In the genomic region with DNA sequence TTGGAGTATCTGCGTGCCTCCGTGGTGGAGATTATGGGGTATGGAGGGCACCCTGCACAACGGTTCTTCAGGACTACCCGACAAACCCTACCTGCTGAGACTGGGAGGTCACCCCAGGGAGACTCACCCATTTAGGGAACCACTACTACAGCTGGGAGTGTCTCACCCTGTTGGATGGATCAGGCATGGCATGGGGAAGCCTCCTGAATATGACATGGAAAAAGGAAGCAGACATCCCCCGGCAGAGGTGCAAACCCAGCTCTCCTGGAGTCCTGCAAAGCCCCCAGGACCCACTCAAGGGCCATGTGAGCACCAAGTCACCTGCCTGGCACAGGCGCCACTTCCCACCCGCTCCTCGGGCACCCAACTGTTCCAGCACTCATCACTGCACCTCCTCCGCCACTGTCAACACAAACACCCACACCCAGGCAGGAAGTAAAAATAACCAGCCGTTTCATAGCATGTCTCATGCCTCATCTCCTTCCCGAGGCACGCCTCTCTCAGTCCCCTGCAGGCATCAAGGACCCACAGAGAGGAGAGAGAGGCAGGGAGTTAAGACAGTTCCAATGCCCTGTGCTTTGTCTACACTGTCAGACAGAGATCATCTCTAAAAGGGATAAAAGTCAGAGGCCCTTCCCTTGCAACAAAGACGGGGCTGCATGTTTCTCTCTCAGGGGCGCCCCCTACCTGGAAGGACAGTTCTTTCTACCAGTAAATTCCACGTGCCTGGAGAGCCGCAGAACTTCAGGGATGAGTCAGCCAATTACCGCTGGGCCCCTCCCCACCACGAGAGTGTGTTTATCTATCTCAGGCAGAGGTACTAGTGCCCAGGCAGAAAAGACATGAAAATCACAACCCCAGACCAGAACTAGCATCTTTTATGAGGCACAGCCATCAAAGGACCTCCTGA, we compare ENCODE assay signal across 8 cellular contexts.
DNase-seq lines count a peak whose midpoint lies in the region; FAIRE-seq and TF ChIP-seq lines count a peak whose summit lies in the region.

No MANE protein-coding gene starts in this region.

- 0 out of 2 replicates have a peak overlapping the region, but pooled peaks have one; percentile 85 for H2BK15ac ChIP-seq in H1 (ENCODE audit: low read length)

- peak overlapping the region; percentile 86 for H2BK12ac ChIP-seq in H1 (ENCODE audit: low read depth, low read length)

- peaks cover 2 to 9% (median 7%) of the 10 kb centered on the region in 4 experiments; a peak in 6 of 7 replicates for H3K4me1 ChIP-seq in H1 (replicated peaks in 1 of 4; ENCODE audit: control insufficient read depth in 3 of 4, insufficient read depth in 4 of 4, low read length in 3 of 4)

- H3K79me2 ChIP-seq in H1 (ENCODE audit: control insufficient read depth in 1 of 2, insufficient read depth in 2 of 2, low read length in 2 of 2), result peaks cover 0 to 42% of the 10 kb centered on the region in 2 experiments; a peak in 2 of 4 replicates

- TF ChIP-seq CTCF in GM06990 (IDR thresholded peaks at IDR 0.05; ENCODE audit: insufficient read depth, low read length, poor library complexity, severe bottlenecking), result peak; percentile 59
- TF ChIP-seq CTCF in H1 (IDR thresholded peaks at IDR 0.05; ENCODE audit: control extremely low read depth in 1 of 3, insufficient read depth in 1 of 3, low read depth in 1 of 3, low read length in 3 of 3), result peak; percentile 50 to 74 (median 65)
- TF ChIP-seq CTCF in foreskin fibroblast (IDR thresholded peaks at IDR 0.05; ENCODE audit: low read depth, low read length), result no peak

- 0 out of 2 replicates have a peak overlapping the region, but pooled peaks have one; percentile 9 for H4K8ac ChIP-seq in H1 (ENCODE audit: extremely low read depth, insufficient read depth, low read length)

- no peak overlapping the region for H3K4ac ChIP-seq in H1 (replicated peaks; ENCODE audit: insufficient read length, low read depth, low read length)

- peak; percentile 25 for DNase-seq in GM06990 (ENCODE audit: extremely low read depth, insufficient read length)
- peak; percentile 83 for DNase-seq in H7
- peak; percentile 41 for DNase-seq in NCI-H187 treated with DMSO at 0.1 percent for 48 hours (lab: John Stamatoyannopoulos, UW)
- peak; percentile 82 to 85 for DNase-seq in activated CD4-positive, alpha-beta T cell treated with anti-CD3 and anti-CD28 coated beads, Interleukin-2, amount 50 U/mL, for 4 hours
- peak in 1 of 2 experiments; percentile 85 for DNase-seq in H1 (ENCODE audit: low read depth in 1 of 2, low spot score in 2 of 2)
- peak; percentile 88 to 89 for DNase-seq in stimulated activated CD4-positive, alpha-beta T cell treated with anti-CD3 and anti-CD28 coated beads, Interleukin-2, amount 100 ng/mL, for 24 hours
- no peak for DNase-seq in foreskin fibroblast
- no peak for DNase-seq in SIG-M5 treated with dmso at 0.1 percent for 504 hours (lab: John Stamatoyannopoulos, UW; ENCODE audit: unreplicated experiment)

- H3K9me3 ChIP-seq in H1 (ENCODE audit: insufficient read depth in 2 of 2, low read depth in 1 of 2, low read length in 1 of 2), result no peaks in the 10 kb centered on the region

- H3K23ac ChIP-seq in H1 (ENCODE audit: insufficient read length), result no peak overlapping the region

- POLR2A ChIA-PET in H1 (lab: Charles Lee; ENCODE audit: partially characterized antibody), result interaction anchor here (0.7 to 1.0 kb wide), 2 partner anchors 12 to 15 kb away, joined by 3 read pairs; no protein-coding TSS in a partner anchor

- H2AK5ac ChIP-seq in H1 (ENCODE audit: low read depth, low read length), result peak overlapping the region; percentile 17; the same call in 1 of the 2 replicates

- H3K9ac ChIP-seq in H1 (replicated peaks in 1 of 4; ENCODE audit: extremely low read depth in 1 of 4, low read depth in 3 of 4, low read length in 3 of 4), result no peak overlapping the region

- 71% methylated on average over 18 of the region's 18 CpGs; no CpG with 5 or more reads in 1 of the 2 experiments for WGBS in H1 (ENCODE audit: extremely low coverage in 1 of 2, insufficient coverage in 1 of 2, insufficient read length in 1 of 2, insufficient replicate concordance in 2 of 2, low coverage in 1 of 2, low lambda C conversion rate in 2 of 2, missing lambda C conversion rate in 1 of 2), 2 experiments

- 0 out of 2 replicates have a peak overlapping the region, but pooled peaks have one; percentile 8 for H2BK20ac ChIP-seq in H1 (ENCODE audit: low read length)

- 0 out of 2 replicates have a peak overlapping the region, but pooled peaks have one; percentile 34 for H3K18ac ChIP-seq in H1 (ENCODE audit: extremely low read depth, low read length)

- H2BK120ac ChIP-seq in H1 (replicated peaks; ENCODE audit: low read depth, low read length), result no peak overlapping the region

- no peak for TF ChIP-seq POLR2A in H1 (IDR thresholded peaks at IDR 0.05; ENCODE audit: control extremely low read depth in 1 of 2, low read depth in 2 of 2, low read length in 2 of 2)

- no peak overlapping the region for H3K4me3 ChIP-seq in GM06990 (replicated peaks; ENCODE audit: low read depth, low read length)
- no peak overlapping the region for H3K4me3 ChIP-seq in H7 (ENCODE audit: insufficient read depth, low read depth, low read length)
- no peak overlapping the region for H3K4me3 ChIP-seq in H1 (ENCODE audit: extremely low read depth in 1 of 4, insufficient read depth in 2 of 4, low read depth in 3 of 4, low read length in 4 of 4)
- H3K4me3 ChIP-seq in foreskin fibroblast (ENCODE audit: low read depth in 1 of 2, low read length in 2 of 2), result no peak overlapping the region

- no peaks in the 10 kb centered on the region for H3K27me3 ChIP-seq in GM06990 (replicated peaks; ENCODE audit: control insufficient read depth, insufficient read depth, low read length)
- no peaks in the 10 kb centered on the region for H3K27me3 ChIP-seq in H7 (ENCODE audit: control insufficient read depth, insufficient read depth, low read length)
- no peaks in the 10 kb centered on the region for H3K27me3 ChIP-seq in H1 (replicated peaks in 1 of 4; ENCODE audit: control insufficient read depth in 3 of 4, extremely low read depth in 1 of 4, insufficient read depth in 3 of 4, low read length in 3 of 4)

- FAIRE-seq in H1 (lab: Jason Lieb, UNC), result peak; percentile 96

- TF ChIP-seq RAD21 in H1 (IDR thresholded peaks at IDR 0.05 in 1 of 2, conservative IDR thresholded peaks at IDR 0.05 in 1 of 2; ENCODE audit: low read depth in 2 of 2, low read length in 2 of 2), result peak; percentile 45 to 60; a peak in 3 of 4 replicates

- H4K5ac ChIP-seq in H1 (ENCODE audit: insufficient read length, low read depth, low read length), result no peak overlapping the region

- H2BK5ac ChIP-seq in H1 (ENCODE audit: low read depth, low read length), result peak overlapping the region; percentile 66

- CTCF ChIA-PET in H1 (lab: Charles Lee; ENCODE audit: partially characterized antibody), result interaction anchor here (0.7 to 1.8 kb wide), 18 partner anchors 9 to 309 kb away, joined by 3 to 10 read pairs (median 4); no protein-coding TSS in a partner anchor

- H3K14ac ChIP-seq in H1 (ENCODE audit: insufficient read length), result no peak overlapping the region

- no peak overlapping the region for H3K27ac ChIP-seq in H1 (ENCODE audit: low read depth, low read length)

- H3K36me3 ChIP-seq in GM06990 (ENCODE audit: control insufficient read depth, insufficient read depth, low read length) (no peaks in the 10 kb centered on the region), H7 (replicated peaks; ENCODE audit: control insufficient read depth, insufficient read depth, low read length) (no peaks in the 10 kb centered on the region), H1 (ENCODE audit: control insufficient read depth in 2 of 4, insufficient read depth in 4 of 4, low read length in 3 of 4) (no peaks in the 10 kb centered on the region)

- H3K4me2 ChIP-seq in H1 (ENCODE audit: insufficient read depth in 1 of 2, low read depth in 2 of 2, low read length in 2 of 2), result no peak overlapping the region

- H3K79me1 ChIP-seq in H1 (ENCODE audit: low read depth, low read length), result peaks cover 14% of the 10 kb centered on the region

- TF ChIP-seq EP300 in H1 (IDR thresholded peaks at IDR 0.05; ENCODE audit: borderline replicate concordance in 1 of 2, low read depth in 2 of 2, low read length in 2 of 2), result no peak

- no peak overlapping the region for H4K91ac ChIP-seq in H1 (replicated peaks; ENCODE audit: insufficient read length, low read length)

- H4K20me1 ChIP-seq in H1 (replicated peaks in 1 of 2; ENCODE audit: control insufficient read depth in 1 of 2, insufficient read depth in 2 of 2, low read length in 2 of 2), result no peaks in the 10 kb centered on the region

- H2AFZ ChIP-seq in H1 (ENCODE audit: low read length), result no peak overlapping the region

- no peak overlapping the region for H3K56ac ChIP-seq in H1 (replicated peaks; ENCODE audit: insufficient read length, low read depth, low read length)

- no peaks in the 10 kb centered on the region; the same call in 1 of the 2 replicates for H3K23me2 ChIP-seq in H1 (ENCODE audit: low read depth, low read length)

TF ChIP-seq in H1, 55 proteins besides CTCF, POLR2A, EP300 and RAD21 (continues in another document):
- TF ChIP-seq, protein P1, sequence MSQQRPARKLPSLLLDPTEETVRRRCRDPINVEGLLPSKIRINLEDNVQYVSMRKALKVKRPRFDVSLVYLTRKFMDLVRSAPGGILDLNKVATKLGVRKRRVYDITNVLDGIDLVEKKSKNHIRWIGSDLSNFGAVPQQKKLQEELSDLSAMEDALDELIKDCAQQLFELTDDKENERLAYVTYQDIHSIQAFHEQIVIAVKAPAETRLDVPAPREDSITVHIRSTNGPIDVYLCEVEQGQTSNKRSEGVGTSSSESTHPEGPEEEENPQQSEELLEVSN (IDR thresholded peaks at IDR 0.05), result peak; percentile 56; the same call in 1 of the 2 replicates
- TF ChIP-seq CHD1 (IDR thresholded peaks at IDR 0.05; ENCODE audit: low read depth, low read length) (no peak), RFX5 (IDR thresholded peaks at IDR 0.05; ENCODE audit: borderline replicate concordance, low read depth, low read length) (no peak), YY1 (IDR thresholded peaks at IDR 0.05; ENCODE audit: low read depth, low read length) (no peak), BCL11A (IDR thresholded peaks at IDR 0.05; ENCODE audit: low read depth in 2 of 2, low read length in 2 of 2) (no peak), TEAD4 (IDR thresholded peaks at IDR 0.05; ENCODE audit: low read depth, low read length) (peak; percentile 39; the same call in 1 of the 2 replicates), KDM1A (IDR thresholded peaks at IDR 0.05; ENCODE audit: borderline replicate concordance, low read length) (peak; percentile 72; the same call in 1 of the 2 replicates)
- TF ChIP-seq, protein P2, sequence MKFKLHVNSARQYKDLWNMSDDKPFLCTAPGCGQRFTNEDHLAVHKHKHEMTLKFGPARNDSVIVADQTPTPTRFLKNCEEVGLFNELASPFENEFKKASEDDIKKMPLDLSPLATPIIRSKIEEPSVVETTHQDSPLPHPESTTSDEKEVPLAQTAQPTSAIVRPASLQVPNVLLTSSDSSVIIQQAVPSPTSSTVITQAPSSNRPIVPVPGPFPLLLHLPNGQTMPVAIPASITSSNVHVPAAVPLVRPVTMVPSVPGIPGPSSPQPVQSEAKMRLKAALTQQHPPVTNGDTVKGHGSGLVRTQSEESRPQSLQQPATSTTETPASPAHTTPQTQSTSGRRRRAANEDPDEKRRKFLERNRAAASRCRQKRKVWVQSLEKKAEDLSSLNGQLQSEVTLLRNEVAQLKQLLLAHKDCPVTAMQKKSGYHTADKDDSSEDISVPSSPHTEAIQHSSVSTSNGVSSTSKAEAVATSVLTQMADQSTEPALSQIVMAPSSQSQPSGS (IDR thresholded peaks at IDR 0.05; ENCODE audit: low read length), result no peak

Comparison
In these comparisons a context has a peak if more than half of its experiments do, and no peak if none do; other contexts are left out.
1. DNase-seq: peak in GM06990 (single experiment), H7 (single experiment), NCI-H187 treated with DMSO at 0.1 percent for 48 hours (single experiment), activated CD4-positive, alpha-beta T cell treated with anti-CD3 and anti-CD28 coated beads, Interleukin-2, amount 50 U/mL, for 4 hours (2 of 2) and stimulated activated CD4-positive, alpha-beta T cell treated with anti-CD3 and anti-CD28 coated beads, Interleukin-2, amount 100 ng/mL, for 24 hours (2 of 2); none in foreskin fibroblast (0 of 2) and SIG-M5 treated with dmso at 0.1 percent for 504 hours (single experiment).